ENCODE assay signal across 24 cellular contexts in the genomic region with DNA sequence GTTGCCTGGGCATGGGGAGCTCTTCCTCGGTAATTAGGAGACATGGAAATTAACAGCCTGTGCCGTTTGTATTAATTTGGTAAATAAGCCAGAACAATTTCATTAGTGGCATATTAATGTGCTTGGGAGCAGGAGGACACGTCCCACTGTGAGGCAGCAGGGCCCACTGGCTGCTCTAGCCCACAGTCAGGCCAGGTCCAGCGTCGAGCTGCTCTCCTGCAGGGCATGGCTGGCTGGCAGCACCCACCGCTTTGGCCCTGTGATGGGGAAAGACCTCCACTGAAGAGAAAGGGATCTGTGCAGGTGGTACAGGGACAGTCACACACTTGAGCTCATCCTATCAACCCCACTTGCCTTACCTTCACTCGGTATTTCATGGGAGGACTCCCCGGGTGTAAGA. TPM values are rescaled to one million over a fixed set of nuclear protein-coding genes. Genes with fewer than 3 reads are reported as not detected.
"Had no signal": no experiment of that assay in that cellular context is flagged by ENCODE, and none has a peak within 500 bp of the region (broad histone marks: within the 10 kb centered on the region; RNA-seq: fewer than 3 reads in every experiment).

No MANE protein-coding gene starts in this region.

- ATAC-seq: left lobe of liver; naive thymus-derived CD8-positive, alpha-beta T cell; right lobe of liver; stimulated activated memory B cell treated with anti-CD40 and anti-IgM and Interleukin-4, amounts not matched to agents 10 μg/mL and 1 μg/mL and 100 μg/mL, for 72 hours had no signal

- H2AFZ ChIP-seq: hepatocyte had no signal

- H3K36me3 ChIP-seq: lower lobe of right lung, ovary, right atrium auricular region, suprapubic skin, thoracic aorta, uterus had no signal

- H3K27ac ChIP-seq: hepatocyte, lower lobe of right lung, ovary, right atrium auricular region, right lobe of liver, suprapubic skin, thoracic aorta, tibial nerve, uterus had no signal

- H3K27me3 Mint-ChIP-seq: naive thymus-derived CD8-positive, alpha-beta T cell; progenitor cell of endocrine pancreas; stimulated activated memory B cell treated with anti-CD40 and anti-IgM and Interleukin-4, amounts not matched to agents 10 μg/mL and 1 μg/mL and 100 μg/mL, for 72 hours; stimulated activated naive CD8-positive, alpha-beta T cell treated with anti-CD3 and anti-CD28 coated beads, Interleukin-15, Interleukin-2, amounts not matched to agents 100 ng/mL and 50 ng/mL, for 24 hours; type B pancreatic cell had no signal

- H3K4me1 Mint-ChIP-seq: stimulated activated memory B cell treated with anti-CD40 and anti-IgM and Interleukin-4, amounts not matched to agents 10 μg/mL and 1 μg/mL and 100 μg/mL, for 72 hours had no signal

- DNase-seq: islet precursor cell; lower lobe of right lung; mammary epithelial cell; mesenchymal stem cell; ovary; right lobe of liver; stimulated activated CD4-positive, alpha-beta T cell treated with anti-CD3 and anti-CD28 coated beads, Interleukin-1b, Interleukin-23, amount 100 ng/mL, for 48 hours; stimulated activated CD4-positive, alpha-beta T cell treated with anti-CD3 and anti-CD28 coated beads, Interleukin-2, amount 100 ng/mL, for 48 hours; stimulated activated CD4-positive, alpha-beta T cell treated with anti-CD3 and anti-CD28 coated beads, Interleukin-4, amount 100 ng/mL, for 4 hours; stimulated activated CD8-positive, alpha-beta memory T cell treated with anti-CD3 and anti-CD28 coated beads, Interleukin-4, amount 100 ng/mL, for 48 hours; uterus had no signal

- H3K9me3 ChIP-seq: lower lobe of right lung, ovary, right atrium auricular region, right lobe of liver, suprapubic skin, thoracic aorta, tibial nerve, uterus had no signal

- H3K4me2 ChIP-seq: hepatocyte, smooth muscle cell had no signal

- H3K4me3 ChIP-seq: hepatocyte, lower lobe of right lung, ovary, right atrium auricular region, right lobe of liver, smooth muscle cell, suprapubic skin, thoracic aorta, tibial nerve, uterus had no signal

- H3K27ac Mint-ChIP-seq: nephron; progenitor cell of endocrine pancreas; stimulated activated memory B cell treated with anti-CD40 and anti-IgM and Interleukin-4, amounts not matched to agents 10 μg/mL and 1 μg/mL and 100 μg/mL, for 72 hours; stimulated activated naive CD8-positive, alpha-beta T cell treated with anti-CD3 and anti-CD28 coated beads, Interleukin-15, Interleukin-2, amounts not matched to agents 100 ng/mL and 50 ng/mL, for 24 hours; type B pancreatic cell had no signal

- H3K9me3 Mint-ChIP-seq: naive thymus-derived CD8-positive, alpha-beta T cell; nephron; stimulated activated memory B cell treated with anti-CD40 and anti-IgM and Interleukin-4, amounts not matched to agents 10 μg/mL and 1 μg/mL and 100 μg/mL, for 72 hours; stimulated activated naive CD8-positive, alpha-beta T cell treated with anti-CD3 and anti-CD28 coated beads, Interleukin-15, Interleukin-2, amounts not matched to agents 100 ng/mL and 50 ng/mL, for 24 hours; type B pancreatic cell had no signal

- H3K27me3 ChIP-seq: hepatocyte, ovary, right atrium auricular region, right lobe of liver, suprapubic skin, tibial nerve, uterus had no signal

- H3K4me3 Mint-ChIP-seq: nephron; stimulated activated memory B cell treated with anti-CD40 and anti-IgM and Interleukin-4, amounts not matched to agents 10 μg/mL and 1 μg/mL and 100 μg/mL, for 72 hours; stimulated activated naive CD8-positive, alpha-beta T cell treated with anti-CD3 and anti-CD28 coated beads, Interleukin-15, Interleukin-2, amounts not matched to agents 100 ng/mL and 50 ng/mL, for 24 hours; type B pancreatic cell had no signal

- H3K36me3 Mint-ChIP-seq: naive thymus-derived CD8-positive, alpha-beta T cell had no signal

- H3K4me1 ChIP-seq: right atrium auricular region, right lobe of liver, suprapubic skin, tibial nerve, uterus had no signal

RNA-seq across cellular contexts. Expression of a gene that starts 37.5 kb away (rescaled TPM):
- total RNA-seq: smooth muscle cell had no signal
- polyA plus RNA-seq: smooth muscle cell had no signal
